Comparison of ENCODE assay signal across 21 cellular contexts in genomic region chr17:17420035-17420434, GRCh38. TPM values are rescaled to one million over a fixed set of nuclear protein-coding genes. Genes with fewer than 3 reads are reported as not detected.
A peak's percentile ranks its signal among the peaks of the same experiment; 100 is the strongest.
DNase-seq lines count a peak whose midpoint lies in the region; ATAC-seq, FAIRE-seq and TF ChIP-seq lines count a peak whose summit lies in the region.
"Had no signal": no experiment of that assay in that cellular context is flagged by ENCODE, and none has a peak within 500 bp of the region (broad histone marks: within the 10 kb centered on the region; RNA-seq: fewer than 3 reads in every experiment).

No MANE protein-coding gene starts in this region.

- TF ChIP-seq EP300 in K562 (IDR thresholded peaks at IDR 0.05; ENCODE audit: low read length): no peak

- H3K79me2 ChIP-seq in K562 (ENCODE audit: control insufficient read depth, insufficient read depth, low read length): no peaks in the 10 kb centered on the region

- H3K27me3 ChIP-seq in K562 (ENCODE audit: control insufficient read depth in 2 of 2, insufficient read depth in 2 of 2, low read length in 2 of 2) (no peaks in the 10 kb centered on the region; a peak in 1 of 5 replicates), subcutaneous abdominal adipose tissue (ENCODE audit: control insufficient read depth in 5 of 5, insufficient read depth in 4 of 5, low read length in 5 of 5) (no peaks in the 10 kb centered on the region)
- H3K27me3 ChIP-seq: colonic mucosa, neutrophil, right lobe of liver, transverse colon had no signal

- H3K4me1 ChIP-seq in K562 (replicated peaks in 1 of 2; ENCODE audit: control insufficient read depth in 2 of 2, insufficient read depth in 2 of 2, low read length in 2 of 2) (peaks cover 14 to 43% of the 10 kb centered on the region in 2 experiments; a peak in 4 of 5 replicates), kidney (ENCODE audit: control insufficient read depth in 1 of 2, insufficient read depth in 1 of 2, low read depth in 1 of 2, low read length in 2 of 2) (peaks cover 0 to 4% of the 10 kb centered on the region in 2 donors), subcutaneous abdominal adipose tissue (ENCODE audit: control insufficient read depth in 5 of 5, insufficient read depth in 5 of 5, low read length in 5 of 5) (peaks cover 9 to 52% (median 44%) of the 10 kb centered on the region in 5 donors)
- H3K4me1 ChIP-seq: colonic mucosa had no signal

- H3K4me3 ChIP-seq in NB4 (ENCODE audit: low read depth, low read length): peak overlapping the region; percentile 3
- H3K4me3 ChIP-seq in K562: no peak overlapping the region
- no peak overlapping the region for H3K4me3 ChIP-seq in kidney (ENCODE audit: low read length in 2 of 2)
- H3K4me3 ChIP-seq in subcutaneous abdominal adipose tissue (ENCODE audit: low read depth in 1 of 5, low read length in 5 of 5): peak overlapping the region in 3 of 5 donors; percentile 11 to 33 (median 23)
- H3K4me3 ChIP-seq: colonic mucosa, right lobe of liver, transverse colon had no signal

- WGBS in K562 (ENCODE audit: insufficient coverage, low coverage, missing lambda C conversion rate): 14% methylated on average over 2 of the region's 3 CpGs

- no TSS peak for BruUV-seq in K562 (replicated peaks; lab: Mats Ljungman, UMichigan)

- POLR2A ChIA-PET in K562 (lab: Yijun Ruan, JAX): no interaction called here

- H3K9me3 ChIP-seq in K562 (replicated peaks; ENCODE audit: control insufficient read depth, insufficient read depth, low read depth, low read length) (peaks cover 2% of the 10 kb centered on the region; the same call in 1 of the 2 replicates), kidney (ENCODE audit: control insufficient read depth in 1 of 2, low read length in 2 of 2) (no peaks in the 10 kb centered on the region), subcutaneous abdominal adipose tissue (ENCODE audit: control insufficient read depth in 5 of 5, low read length in 5 of 5) (no peaks in the 10 kb centered on the region)
- H3K9me3 ChIP-seq: colonic mucosa, right lobe of liver, transverse colon had no signal

- in situ Hi-C loops in K562 (cut with MboI): no loop called here

- no peaks in the 10 kb centered on the region for H3K9me1 ChIP-seq in K562 (ENCODE audit: control insufficient read depth, insufficient read depth, low read length)

- DNase-seq in NB4 (ENCODE audit: low read depth) (no peak), K562 (ENCODE audit: extremely low read depth in 1 of 4, low spot score in 3 of 4) (no peak), kidney (peak; percentile 90), AG08395 (ENCODE audit: low spot score) (no peak), ecto neural progenitor cell (ENCODE audit: low spot score) (no peak), DMS53 (lab: John Stamatoyannopoulos, UW) (no peak)
- DNase-seq: activated CD8-positive, alpha-beta T cell treated with anti-CD3 and anti-CD28 coated beads for 36 hours; activated T-cell treated with anti-CD3 and anti-CD28 coated beads, Interleukin-2, amount 50 U/mL, for 48 hours; amniotic stem cell; colonic mucosa; HFFc6; islet precursor cell; stimulated activated CD4-positive, alpha-beta T cell treated with anti-CD3 and anti-CD28 coated beads, Interleukin-4, amount 100 ng/mL, for 4 hours; transverse colon had no signal

- CTCF ChIA-PET in K562 (lab: Yijun Ruan, JAX; ENCODE audit: low intra/inter-chr PET ratio): interaction anchor here (0.6 kb wide), 1 partner anchor 12 kb away, joined by 3 read pairs; no protein-coding TSS in a partner anchor

- H3K36me3 ChIP-seq in K562 (ENCODE audit: control insufficient read depth, insufficient read depth, low read length) (no peaks in the 10 kb centered on the region), kidney (ENCODE audit: control insufficient read depth in 1 of 2, insufficient read depth in 2 of 2, low read length in 2 of 2) (no peaks in the 10 kb centered on the region), subcutaneous abdominal adipose tissue (ENCODE audit: control insufficient read depth in 5 of 5, insufficient read depth in 5 of 5, low read length in 5 of 5) (no peaks in the 10 kb centered on the region)
- H3K36me3 ChIP-seq: colonic mucosa, neutrophil, right lobe of liver, transverse colon had no signal

- H4K20me1 ChIP-seq in K562 (replicated peaks; ENCODE audit: control insufficient read depth, insufficient read depth, low read length): no peaks in the 10 kb centered on the region

- H3K9ac ChIP-seq in K562 (ENCODE audit: insufficient read depth in 1 of 2, low read depth in 2 of 2, low read length in 2 of 2): no peak overlapping the region
- H3K9ac ChIP-seq in kidney (ENCODE audit: low read length in 2 of 2): no peak overlapping the region
- no peak overlapping the region for H3K9ac ChIP-seq in subcutaneous abdominal adipose tissue (ENCODE audit: low read length in 5 of 5)

- TF ChIP-seq RAD21 in K562 (CRISPR knock-in tag; conservative IDR thresholded peaks at IDR 0.05 in 1 of 2, IDR thresholded peaks at IDR 0.05 in 1 of 2): no peak

- ATAC-seq in K562 (no peak), GM18870 (IDR thresholded peaks at IDR 0.05; ENCODE audit: unreplicated experiment) (no peak)
- ATAC-seq: activated CD8-positive, alpha-beta T cell treated with anti-CD3 and anti-CD28 coated beads for 36 hours; right lobe of liver had no signal

- TF ChIP-seq POLR2A in NB4 (IDR thresholded peaks at IDR 0.05; ENCODE audit: extremely low read depth, insufficient read length): no peak
- no peak for TF ChIP-seq POLR2A in K562 (conservative IDR thresholded peaks at IDR 0.05)

- peak overlapping the region; percentile 59 for H2AFZ ChIP-seq in K562 (ENCODE audit: low read depth, low read length)

- no peak for FAIRE-seq in K562 (lab: Jason Lieb, UNC)
- FAIRE-seq in kidney (lab: Jason Lieb, UNC): no peak
- FAIRE-seq: RCC 7860 had no signal

- H3K4me2 ChIP-seq in K562 (ENCODE audit: insufficient read depth, low read length): no peak overlapping the region

- TF ChIP-seq CTCF in NB4 (IDR thresholded peaks at IDR 0.05; ENCODE audit: low read depth, low read length): no peak
- TF ChIP-seq CTCF in K562 (IDR thresholded peaks at IDR 0.05 in 2 of 3, conservative IDR thresholded peaks at IDR 0.05 in 1 of 3; ENCODE audit: insufficient read depth in 2 of 3, low read depth in 1 of 3, low read length in 3 of 3): no peak
- TF ChIP-seq CTCF in kidney (IDR thresholded peaks at IDR 0.05; ENCODE audit: borderline replicate concordance, extremely low read depth, insufficient read depth): no peak

- H3K27ac ChIP-seq in K562 (ENCODE audit: extremely low read depth, low read depth, low read length): no peak overlapping the region
- H3K27ac ChIP-seq in kidney (ENCODE audit: low read depth in 2 of 2, low read length in 2 of 2): peak overlapping the region; percentile 52 to 71
- H3K27ac ChIP-seq in subcutaneous abdominal adipose tissue (ENCODE audit: low read depth, low read length): peak overlapping the region; percentile 67
- H3K27ac ChIP-seq: colonic mucosa, epithelial cell of prostate, neutrophil, VCaP had no signal

- intact Hi-C loops in K562 (cut with micrococcal nuclease) (no loop called here), kidney (cut with DNase I) (no loop called here)

TF ChIP-seq in K562, 482 proteins besides CTCF, POLR2A, EP300 and RAD21 (continues in another document):
- no peak for TF ChIP-seq MAFK (IDR thresholded peaks at IDR 0.05; ENCODE audit: low read length)
- TF ChIP-seq TFAP4 (CRISPR knock-in tag; IDR thresholded peaks at IDR 0.05; ENCODE audit: borderline replicate concordance): no peak

RNA-seq across cellular contexts. Expression of gene MED9, which starts 56.8 kb away (rescaled TPM):
- 33.8 and 39.7 TPM in 2 replicates for total RNA-seq in K562 (2011; cell fraction: chromatin; rRNA removed; ENCODE audit: low replicate concordance)
- total RNA-seq in K562 (2011; cell fraction: nucleolus; rRNA removed): 29.3 and 37.5 TPM in 2 replicates
- total RNA-seq in K562 (2011; cell fraction: nucleoplasm; rRNA removed): 33.7 and 41.4 TPM in 2 replicates
- total RNA-seq in K562 (2014; rRNA removed) (13.4 and 19.0 TPM in 2 replicates), K562 (2014; rRNA removed; fragmentation: Illumina TruSeq; extraction: Trizol) (11.8 and 12.3 TPM in 2 replicates), K562 (2015; rRNA removed; fragmentation: Illumina TruSeq; extraction: Trizol) (11.7 and 12.7 TPM in 2 replicates), K562 (2021) (15.3 and 15.5 TPM in 2 replicates), kidney (20.8 TPM)
- polyA plus RNA-seq in K562 (2011; rRNA removed) (12.7 and 13.3 TPM in 2 replicates), K562 (2014; fragmentation: Illumina TruSeq; extraction: Trizol) (11.9 and 14.2 TPM in 2 replicates), K562 (2014; fragmentation: Nextera tagmentation; extraction: Ambion mirVana) (1 to 10 TPM; 2.2 to 2.4 TPM), K562 (2014; rRNA removed) (15.8 and 16.1 TPM in 2 replicates), kidney (ENCODE audit: insufficient read depth, low read depth, low replicate concordance) (24.5 TPM)
- 15.8 and 18.2 TPM in 2 replicates for polyA plus RNA-seq in K562 (2011; cell fraction: cytosol; rRNA removed)
- 15.7 and 16.3 TPM in 2 replicates for polyA plus RNA-seq in K562 (2011; cell fraction: nucleus; rRNA removed)
- polyA plus RNA-seq in K562 (2012): 9.7 and 10.4 TPM in 2 replicates
- polyA minus RNA-seq in K562 (2011; rRNA and poly(A)+ RNA removed): 12.5 and 13.2 TPM in 2 replicates
- polyA minus RNA-seq in K562 (2011; cell fraction: cytosol; rRNA and poly(A)+ RNA removed): 8.5 and 9.4 TPM in 2 replicates
- polyA minus RNA-seq in K562 (2011; cell fraction: nucleus; rRNA and poly(A)+ RNA removed): 18.0 and 18.4 TPM in 2 replicates

Comparison
In these comparisons a context has a peak if more than half of its experiments do, and no peak if none do; other contexts are left out.
1. H3K4me3 ChIP-seq: peak in NB4 (single experiment) and subcutaneous abdominal adipose tissue (3 of 5); none in K562 (single experiment) and kidney (0 of 2).